In genomic region chr3:154718716-154719115, GRCh38 we compare ENCODE assay signal across 21 cellular contexts.
"Had no signal": no experiment of that assay in that cellular context is flagged by ENCODE, and none has a peak within 500 bp of the region (broad histone marks: within the 10 kb centered on the region; RNA-seq: fewer than 3 reads in every experiment).

No MANE protein-coding gene starts in this region.

- H3K4me1 Mint-ChIP-seq: memory B cell, natural killer cell, neural crest cell had no signal

- DNase-seq: effector memory CD4-positive, alpha-beta T cell; heart right ventricle; hypothalamus; islet precursor cell; left lung; natural killer cell; occipital lobe; pancreas; right cardiac atrium; small intestine; stimulated activated CD4-positive, alpha-beta T cell treated with anti-CD3 and anti-CD28 coated beads, Interleukin-12 subunit alpha, Interleukin-12 subunit beta, amount 100 ng/mL, for 4 hours; stimulated activated naive CD4-positive, alpha-beta T cell; stomach; substantia nigra; transverse colon had no signal

- H3K27ac Mint-ChIP-seq: memory B cell, mesothelial cell of epicardium, natural killer cell, progenitor cell of endocrine pancreas had no signal

- H3K27ac ChIP-seq: heart right ventricle, pancreas, stomach, thoracic aorta, transverse colon had no signal

- H3K27me3 Mint-ChIP-seq: memory B cell, progenitor cell of endocrine pancreas had no signal

- ATAC-seq: esophagus mucosa, heart right ventricle, natural killer cell, pancreas had no signal

- H3K4me3 Mint-ChIP-seq: memory B cell, mesothelial cell of epicardium, natural killer cell, neural crest cell had no signal

- H3K9me3 Mint-ChIP-seq: memory B cell, mesothelial cell of epicardium, neural crest cell had no signal

- H3K36me3 Mint-ChIP-seq: memory B cell, mesothelial cell of epicardium, natural killer cell had no signal
